Comparison of ENCODE assay signal across 28 cellular contexts in the genomic region with DNA sequence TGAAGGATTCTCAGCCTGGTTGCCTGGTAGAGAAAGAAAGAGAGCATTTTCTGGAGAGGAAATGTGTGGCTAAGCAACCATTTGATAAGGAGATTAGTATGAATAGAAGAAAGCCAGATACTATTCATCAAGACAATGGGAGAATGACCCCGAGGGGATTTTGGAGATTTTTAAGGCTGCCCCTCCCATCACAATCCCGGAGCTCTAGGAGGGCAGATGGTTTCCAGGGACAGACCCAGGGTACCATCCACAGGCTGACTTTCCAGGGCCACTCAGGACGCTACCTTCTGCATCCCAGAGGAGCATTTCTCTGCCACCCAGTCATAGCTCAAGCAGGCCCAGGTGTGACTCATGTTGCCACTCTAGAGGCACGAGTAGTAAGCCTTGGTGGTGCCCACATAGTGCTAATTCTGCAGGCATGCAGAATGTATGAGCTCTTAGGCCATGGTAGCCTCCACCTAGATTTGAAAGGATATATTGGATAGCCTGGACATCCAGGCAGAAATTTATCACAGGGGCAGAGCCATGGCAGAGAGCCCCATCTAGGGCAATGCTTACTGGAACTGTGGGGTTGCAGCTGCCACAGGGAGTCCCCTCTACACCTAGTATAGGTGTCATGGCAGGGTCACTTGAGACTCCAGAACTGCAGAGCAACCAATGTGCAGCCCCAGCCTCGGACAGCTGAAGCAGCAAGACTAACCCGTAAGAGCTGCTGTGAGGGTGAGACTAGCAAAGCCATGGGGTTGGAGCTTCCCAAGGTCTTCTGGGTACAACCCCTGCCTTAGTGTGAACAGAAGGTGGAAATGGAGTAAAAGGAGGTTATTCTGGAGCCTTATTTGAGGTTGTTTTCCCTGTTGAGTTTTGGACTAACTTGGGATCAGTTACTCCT.
DNase-seq lines count a peak whose midpoint lies in the region; ATAC-seq and TF ChIP-seq lines count a peak whose summit lies in the region.
"Had no signal": no experiment of that assay in that cellular context is flagged by ENCODE, and none has a peak within 500 bp of the region (broad histone marks: within the 10 kb centered on the region; RNA-seq: fewer than 3 reads in every experiment).

No MANE protein-coding gene starts in this region.

- H3K27ac Mint-ChIP-seq in Calu3 (ENCODE audit: unreplicated experiment) (peak overlapping the region; percentile 35), endodermal cell (no peak overlapping the region), neural progenitor cell (peak overlapping the region; percentile 27)
- H3K27ac Mint-ChIP-seq: activated CD4-positive, alpha-beta T cell treated with anti-CD3 and anti-CD28 coated beads, Interleukin-2, amount 10 ng/mL, durations not matched to agents 24 days and 14 days; activated naive CD4-positive, alpha-beta T cell treated with anti-CD3 and anti-CD28 coated beads, Interleukin-2, amount 50 U/mL, for 24 hours; activated T-helper 2 cell treated with anti-CD3 and anti-CD28 coated beads, Interferon-gamma antibody, Interleukin-2, Interleukin-4, amounts not matched to agents 10 μg/mL and 5 μg/mL and 100 μg/mL, durations not matched to agents 14 hours and 24 hours and 36 hours had no signal

- intact Hi-C loops in Calu3 (cut with micrococcal nuclease; ENCODE audit: unreplicated experiment) = no loop called here

- ATAC-seq in omental fat pad (ENCODE audit: low FRiP score) (no peak), HG02588 (IDR thresholded peaks at IDR 0.05; ENCODE audit: unreplicated experiment) (no peak)
- ATAC-seq: gastroesophageal sphincter, left lobe of liver, Panc1 had no signal

- no peaks in the 10 kb centered on the region for H3K79me2 ChIP-seq in neural progenitor cell (ENCODE audit: low read depth)

- CTCF ChIA-PET in Calu3 (lab: Charles Lee) = no interaction called here

- H3K27ac ChIP-seq in endodermal cell (ENCODE audit: low read depth, low read length) (no peak overlapping the region), neural progenitor cell (no peak overlapping the region)
- H3K27ac ChIP-seq: BLaER1 treated with 17β-estradiol and CSF1 and Interleukin-3, amounts not matched to agents 10 nM and 100 nM; dorsolateral prefrontal cortex; gastroesophageal sphincter; tibial nerve had no signal

- H3K4me3 Mint-ChIP-seq in Calu3 (ENCODE audit: low read depth, unreplicated experiment) (no peak overlapping the region), endodermal cell (no peak overlapping the region), neural progenitor cell (no peak overlapping the region)
- H3K4me3 Mint-ChIP-seq: activated CD4-positive, alpha-beta T cell treated with anti-CD3 and anti-CD28 coated beads, Interleukin-2, amount 10 ng/mL, durations not matched to agents 24 days and 14 days; activated naive CD4-positive, alpha-beta T cell treated with anti-CD3 and anti-CD28 coated beads, Interleukin-2, amount 50 U/mL, for 24 hours had no signal

- peaks cover 4% of the 10 kb centered on the region for H3K36me3 Mint-ChIP-seq in Calu3 (ENCODE audit: insufficient read depth, unreplicated experiment)
- H3K36me3 Mint-ChIP-seq in endodermal cell (ENCODE audit: low read depth) = peaks cover 2% of the 10 kb centered on the region
- peaks cover 16% of the 10 kb centered on the region for H3K36me3 Mint-ChIP-seq in neural progenitor cell

- H3K9me3 ChIP-seq in endodermal cell (ENCODE audit: control insufficient read depth, low read length) (peaks cover 9% of the 10 kb centered on the region), neural progenitor cell (ENCODE audit: low read depth) (no peaks in the 10 kb centered on the region)
- H3K9me3 ChIP-seq: gastroesophageal sphincter had no signal

- no peaks in the 10 kb centered on the region for H4K20me1 ChIP-seq in neural progenitor cell (ENCODE audit: low read depth)
- H4K20me1 ChIP-seq: BLaER1 treated with 17β-estradiol and CSF1 and Interleukin-3, amounts not matched to agents 10 nM and 100 nM had no signal

- H3K36me3 ChIP-seq in endodermal cell (ENCODE audit: control insufficient read depth, insufficient read depth, low read length) (no peaks in the 10 kb centered on the region), neural progenitor cell (no peaks in the 10 kb centered on the region)
- H3K36me3 ChIP-seq: gastroesophageal sphincter, tibial nerve had no signal

- BruUV-seq in Calu3 (replicated peaks; lab: Mats Ljungman, UMichigan) = no TSS peak

- no peak overlapping the region for H2AFZ ChIP-seq in neural progenitor cell (replicated peaks)

- no peaks in the 10 kb centered on the region for H3K4me1 ChIP-seq in endodermal cell (ENCODE audit: control insufficient read depth, insufficient read depth, low read length)
- H3K4me1 ChIP-seq in neural progenitor cell = peaks cover 6% of the 10 kb centered on the region
- H3K4me1 ChIP-seq: gastroesophageal sphincter, tibial nerve had no signal

- H3K4me3 ChIP-seq in endodermal cell (ENCODE audit: low read length) (peak overlapping the region; percentile 10), neural progenitor cell (no peak overlapping the region)
- H3K4me3 ChIP-seq: BLaER1 treated with 17β-estradiol and CSF1 and Interleukin-3, amounts not matched to agents 10 nM and 100 nM; dorsolateral prefrontal cortex; gastroesophageal sphincter; tibial nerve had no signal

- H3K4me1 Mint-ChIP-seq in Calu3 (ENCODE audit: low read depth, unreplicated experiment) (peaks cover 20% of the 10 kb centered on the region), endodermal cell (peaks cover 9% of the 10 kb centered on the region), neural progenitor cell (peaks cover 28% of the 10 kb centered on the region)
- H3K4me1 Mint-ChIP-seq: activated CD4-positive, alpha-beta T cell treated with anti-CD3 and anti-CD28 coated beads, Interleukin-2, amount 10 ng/mL, durations not matched to agents 24 days and 14 days had no signal

- H3K9me3 Mint-ChIP-seq in Calu3 (ENCODE audit: low read depth, unreplicated experiment) = peaks cover 7% of the 10 kb centered on the region
- H3K9me3 Mint-ChIP-seq in endodermal cell = peaks cover 14% of the 10 kb centered on the region
- peaks cover 38% of the 10 kb centered on the region for H3K9me3 Mint-ChIP-seq in neural progenitor cell
- H3K9me3 Mint-ChIP-seq: activated naive CD4-positive, alpha-beta T cell treated with anti-CD3 and anti-CD28 coated beads, Interleukin-2, amount 50 U/mL, for 24 hours had no signal

- no peak overlapping the region for H3K9ac ChIP-seq in endodermal cell (ENCODE audit: extremely low read depth, low read length, poor library complexity, severe bottlenecking)
- no peak overlapping the region for H3K9ac ChIP-seq in neural progenitor cell
- H3K9ac ChIP-seq: BLaER1 treated with 17β-estradiol and CSF1 and Interleukin-3, amounts not matched to agents 10 nM and 100 nM had no signal

- H3F3A ChIP-seq in neural progenitor cell (ENCODE audit: low read depth) = no peaks in the 10 kb centered on the region

- WGBS in endodermal cell (ENCODE audit: insufficient coverage in 1 of 2, insufficient read length in 1 of 2), 2 experiments = 83 to 97% methylated on average over 4 to 6 of the region's 6 CpGs

- peak overlapping the region; percentile 29 for H3K4me2 ChIP-seq in neural progenitor cell
- H3K4me2 ChIP-seq: BLaER1 treated with 17β-estradiol and CSF1 and Interleukin-3, amounts not matched to agents 10 nM and 100 nM had no signal

- DNase-seq in Calu3 (no peak), M059J (ENCODE audit: low read depth) (peak; percentile 62), endodermal cell (no peak), neural progenitor cell (ENCODE audit: low spot score) (no peak), omental fat pad (ENCODE audit: low spot score) (no peak), NAMALWA (ENCODE audit: low spot score) (no peak)
- no peak for DNase-seq in stimulated activated CD4-positive, alpha-beta T cell treated with anti-CD3 and anti-CD28 coated beads, Interleukin-4, amount 100 ng/mL, for 24 hours
- DNase-seq: activated CD4-positive, alpha-beta T cell treated with anti-CD3 and anti-CD28 coated beads, Interleukin-2, amount 10 ng/mL, durations not matched to agents 24 days and 14 days; activated CD8-positive, alpha-beta memory T cell treated with anti-CD3 and anti-CD28 coated beads for 24 hours; activated T-cell treated with anti-CD3 and anti-CD28 coated beads for 4 hours; amniotic stem cell; COR-L47; DMS79; dorsolateral prefrontal cortex; NCI-H1930; NCI-H526 treated with DMSO at 0.1 percent for 48 hours; NK-92 treated with Interleukin-12 subunit alpha and Interleukin-12 subunit beta, amount 100 ng/mL, for 24 hours; occipital lobe; stimulated activated CD4-positive, alpha-beta T cell treated with anti-CD3 and anti-CD28 coated beads, Interleukin-4, amount 100 ng/mL, for 1 hour; SW 1271 had no signal

- H3K27me3 ChIP-seq in endodermal cell (ENCODE audit: control insufficient read depth, insufficient read depth, low read length, poor library complexity, severe bottlenecking) = no peaks in the 10 kb centered on the region
- H3K27me3 ChIP-seq in neural progenitor cell = no peaks in the 10 kb centered on the region
- H3K27me3 ChIP-seq: BLaER1 treated with 17β-estradiol and CSF1 and Interleukin-3, amounts not matched to agents 10 nM and 100 nM; dorsolateral prefrontal cortex; gastroesophageal sphincter; tibial nerve had no signal

- TF ChIP-seq CTCF in Calu3 (IDR thresholded peaks at IDR 0.05; ENCODE audit: unreplicated experiment) (no peak), endodermal cell (conservative IDR thresholded peaks at IDR 0.05) (no peak), neural progenitor cell (IDR thresholded peaks at IDR 0.05) (no peak), omental fat pad (IDR thresholded peaks at IDR 0.05) (no peak)

- H3K27me3 Mint-ChIP-seq in Calu3 (ENCODE audit: unreplicated experiment) = no peaks in the 10 kb centered on the region
- no peaks in the 10 kb centered on the region for H3K27me3 Mint-ChIP-seq in endodermal cell (ENCODE audit: insufficient read depth)
- no peaks in the 10 kb centered on the region for H3K27me3 Mint-ChIP-seq in neural progenitor cell (ENCODE audit: insufficient read depth, low read depth)
- H3K27me3 Mint-ChIP-seq: activated CD4-positive, alpha-beta T cell treated with anti-CD3 and anti-CD28 coated beads, Interleukin-2, amount 10 ng/mL, durations not matched to agents 24 days and 14 days; activated naive CD4-positive, alpha-beta T cell treated with anti-CD3 and anti-CD28 coated beads, Interleukin-2, amount 50 U/mL, for 24 hours had no signal
